In genomic region chr19:18992696-18993095, GRCh38 we compare ENCODE assay signal across 1 cellular context.
TF ChIP-seq lines count a peak whose summit lies in the region.

No MANE protein-coding gene starts in this region.

TF ChIP-seq in HepG2, 621 proteins besides CTCF, POLR2A, EP300 and RAD21:
- no peak for TF ChIP-seq HCFC1 (IDR thresholded peaks at IDR 0.05; ENCODE audit: low read depth, low read length)
- no peak for TF ChIP-seq AKAP8 (CRISPR knock-in tag; IDR thresholded peaks at IDR 0.05)
- TF ChIP-seq IRF1 (CRISPR knock-in tag; IDR thresholded peaks at IDR 0.05; ENCODE audit: low read depth) = no peak
TF ChIP-seq in HepG2: peak in this region for 0.
